Comparison of ENCODE assay signal across 16 cellular contexts in genomic region chr4:1462009-1462767, GRCh38. TPM values are rescaled to one million over a fixed set of nuclear protein-coding genes. Genes with fewer than 3 reads are reported as not detected.
"Had no signal": no experiment of that assay in that cellular context is flagged by ENCODE, and none has a peak within 500 bp of the region (broad histone marks: within the 10 kb centered on the region; RNA-seq: fewer than 3 reads in every experiment).

No MANE protein-coding gene starts in this region.

- H3K4me3 ChIP-seq: cardiac muscle cell, left ventricle myocardium inferior, thyroid gland, uterus had no signal

- H3K27me3 ChIP-seq: thyroid gland, uterus had no signal

- H3K36me3 Mint-ChIP-seq: natural killer cell; stimulated activated memory B cell treated with anti-CD40 and anti-IgM and Interleukin-4, amounts not matched to agents 10 μg/mL and 1 μg/mL and 100 μg/mL, for 72 hours had no signal

- H3K36me3 ChIP-seq: cardiac muscle cell, left ventricle myocardium inferior, thyroid gland, uterus had no signal

- FAIRE-seq: endometrium had no signal

- H3K27ac Mint-ChIP-seq: activated naive CD4-positive, alpha-beta T cell treated with anti-CD3 and anti-CD28 coated beads, Interleukin-2, amount 50 U/mL, for 24 hours; activated T-cell treated with anti-CD3 and anti-CD28 coated beads, Interleukin-2, amount 50 U/mL, for 24 hours; memory B cell; natural killer cell; stimulated activated memory B cell treated with anti-CD40 and anti-IgM and Interleukin-4, amounts not matched to agents 10 μg/mL and 1 μg/mL and 100 μg/mL, for 72 hours had no signal

- H3K9me3 Mint-ChIP-seq: activated naive CD4-positive, alpha-beta T cell treated with anti-CD3 and anti-CD28 coated beads, Interleukin-2, amount 50 U/mL, for 24 hours; natural killer cell had no signal

- H3K4me1 Mint-ChIP-seq: activated naive CD4-positive, alpha-beta T cell treated with anti-CD3 and anti-CD28 coated beads, Interleukin-2, amount 50 U/mL, for 24 hours; memory B cell; natural killer cell; stimulated activated memory B cell treated with anti-CD40 and anti-IgM and Interleukin-4, amounts not matched to agents 10 μg/mL and 1 μg/mL and 100 μg/mL, for 72 hours had no signal

- H3K9me3 ChIP-seq: left ventricle myocardium inferior, thyroid gland, uterus had no signal

- ATAC-seq: natural killer cell; stimulated activated memory B cell treated with anti-CD40 and anti-IgM and Interleukin-4, amounts not matched to agents 10 μg/mL and 1 μg/mL and 100 μg/mL, for 72 hours had no signal

- H3K4me3 Mint-ChIP-seq: activated naive CD4-positive, alpha-beta T cell treated with anti-CD3 and anti-CD28 coated beads, Interleukin-2, amount 50 U/mL, for 24 hours; activated T-cell treated with anti-CD3 and anti-CD28 coated beads, Interleukin-2, amount 50 U/mL, for 24 hours; memory B cell; natural killer cell; stimulated activated memory B cell treated with anti-CD40 and anti-IgM and Interleukin-4, amounts not matched to agents 10 μg/mL and 1 μg/mL and 100 μg/mL, for 72 hours had no signal

- H3K27ac ChIP-seq: cardiac muscle cell, left ventricle myocardium inferior, thyroid gland, uterus had no signal

- H3K4me1 ChIP-seq: left ventricle myocardium inferior, thyroid gland, uterus had no signal

- DNase-seq: activated CD4-positive, alpha-beta T cell treated with anti-CD3 and anti-CD28 coated beads, Interleukin-2, amount 50 U/mL, for 1 hour; activated effector memory CD4-positive, alpha-beta T cell treated with Interleukin-2 at 50 U/mL for 16 hours; activated T-cell treated with anti-CD3 and anti-CD28 coated beads, Interleukin-2, amount 50 U/mL, for 24 hours; left ventricle myocardium inferior; thyroid gland; uterus had no signal

RNA-seq across cellular contexts. Expression of gene NKX1-1, which starts 55.9 kb away (rescaled TPM):
- total RNA-seq: cardiac muscle cell, kidney epithelial cell, left ventricle myocardium inferior, natural killer cell, omental fat pad, pulmonary artery endothelial cell, thyroid gland, uterus had no signal
- polyA plus RNA-seq: cardiac muscle cell, esophagus had no signal
